ENCODE assay signal across 8 cellular contexts in the genomic region with DNA sequence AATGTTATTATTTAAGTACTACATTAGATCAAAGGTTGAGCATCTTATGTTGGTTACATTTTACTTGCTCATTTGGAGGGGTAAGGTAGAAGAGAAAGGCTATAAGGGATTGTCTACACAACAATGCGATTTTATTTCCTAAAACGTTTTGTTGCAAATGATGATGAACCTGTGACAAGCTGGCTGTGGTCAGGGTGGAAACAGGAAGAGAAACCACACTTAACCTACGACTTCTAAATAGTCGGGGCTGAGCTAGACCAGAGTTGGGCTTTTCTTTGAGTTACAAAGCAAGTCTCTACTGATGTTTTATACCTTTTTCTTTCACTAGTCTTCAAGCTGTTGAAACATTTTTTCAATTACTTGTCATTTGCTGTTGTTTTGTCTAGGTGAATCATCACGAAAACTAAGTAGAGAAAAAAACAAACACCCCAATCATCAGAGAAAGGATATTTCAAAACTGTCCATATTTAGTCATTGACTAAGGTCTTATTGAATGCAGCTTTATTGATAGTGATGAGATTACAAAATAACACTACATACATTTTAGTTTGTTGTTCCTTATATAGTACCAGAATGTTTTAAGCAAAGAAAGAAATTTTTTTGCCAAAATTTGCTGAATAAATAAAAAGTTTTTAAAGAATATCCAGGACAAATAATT. TPM values are rescaled to one million over a fixed set of nuclear protein-coding genes. Genes with fewer than 3 reads are reported as not detected.
DNase-seq lines count a peak whose midpoint lies in the region; ATAC-seq and TF ChIP-seq lines count a peak whose summit lies in the region.

No MANE protein-coding gene starts in this region.

- H3K36me3 ChIP-seq in A673 (ENCODE audit: insufficient read depth, low read length, poor library complexity, severe bottlenecking) = no peaks in the 10 kb centered on the region

- intact Hi-C loops in A673 (cut with micrococcal nuclease; ENCODE audit: unreplicated experiment) = no loop called here
- intact Hi-C loops in lower leg skin (cut with DNase I; ENCODE audit: low total_unique reads) = no loop called here

- BruUV-seq in A673 (replicated peaks; lab: Mats Ljungman, UMichigan) = no TSS peak

- no peaks in the 10 kb centered on the region for H3K9me3 ChIP-seq in A673 (ENCODE audit: low read depth, low read length, poor library complexity, severe bottlenecking)

- peak overlapping the region; percentile 73 for H3K27ac Mint-ChIP-seq in activated naive CD8-positive, alpha-beta T cell treated with anti-CD3 and anti-CD28 coated beads, Interleukin-2, amount 50 U/mL, for 24 hours

- TF ChIP-seq CTCF in A673 (conservative IDR thresholded peaks at IDR 0.05; ENCODE audit: low read depth, low read length) = no peak
- TF ChIP-seq CTCF in lower leg skin (IDR thresholded peaks at IDR 0.05) = no peak

- H3K4me1 ChIP-seq in A673 (ENCODE audit: insufficient read depth, low read length, poor library complexity, severe bottlenecking) = no peaks in the 10 kb centered on the region

- DNase-seq in MV-4-11 (lab: John Stamatoyannopoulos, UW) = peak; percentile 72
- DNase-seq in activated naive CD8-positive, alpha-beta T cell treated with anti-CD3 and anti-CD28 coated beads, Interleukin-2, amount 50 U/mL, for 24 hours = peak; percentile 36
- DNase-seq in AG08396 (ENCODE audit: low spot score) = no peak
- DNase-seq in A673 (ENCODE audit: low spot score) = no peak
- DNase-seq in 8988T = no peak
- no peak for DNase-seq in lower leg skin (ENCODE audit: low spot score in 2 of 2)

- 68 to 75% methylated on average over 5 of the region's 5 CpGs for WGBS in lower leg skin, 2 donors

- no peak overlapping the region for H3K4me3 ChIP-seq in A673 (ENCODE audit: low read depth, low read length, poor library complexity, severe bottlenecking)
- no peak overlapping the region for H3K4me3 ChIP-seq in lower leg skin (ENCODE audit: low read depth, poor library complexity, severe bottlenecking)

- no peak overlapping the region for H3K27ac ChIP-seq in A673 (ENCODE audit: low read depth, low read length, poor library complexity, severe bottlenecking)

- H3K36me3 Mint-ChIP-seq in activated naive CD8-positive, alpha-beta T cell treated with anti-CD3 and anti-CD28 coated beads, Interleukin-2, amount 50 U/mL, for 24 hours (ENCODE audit: low read depth) = no peaks in the 10 kb centered on the region

- POLR2A ChIA-PET in A673 (lab: Charles Lee; ENCODE audit: low non-redundant PET) = no interaction called here

- H3K27me3 ChIP-seq in A673 (replicated peaks; ENCODE audit: insufficient read depth, low read depth, low read length, poor library complexity) = peaks cover 6% of the 10 kb centered on the region

- peaks cover 37% of the 10 kb centered on the region for H3K4me1 Mint-ChIP-seq in activated naive CD8-positive, alpha-beta T cell treated with anti-CD3 and anti-CD28 coated beads, Interleukin-2, amount 50 U/mL, for 24 hours

- TF ChIP-seq POLR2A in lower leg skin (IDR thresholded peaks at IDR 0.05) = no peak

- ATAC-seq in GM18511 (IDR thresholded peaks at IDR 0.05; ENCODE audit: unreplicated experiment) = peak; percentile 74
- ATAC-seq in HG02610 (IDR thresholded peaks at IDR 0.05; ENCODE audit: unreplicated experiment) = peak; percentile 78
- peak; percentile 50 for ATAC-seq in activated naive CD8-positive, alpha-beta T cell treated with anti-CD3 and anti-CD28 coated beads, Interleukin-2, amount 50 U/mL, for 24 hours

- CTCF ChIA-PET in A673 (lab: Charles Lee) = no interaction called here

- H3K27me3 Mint-ChIP-seq in activated naive CD8-positive, alpha-beta T cell treated with anti-CD3 and anti-CD28 coated beads, Interleukin-2, amount 50 U/mL, for 24 hours = no peaks in the 10 kb centered on the region

- H3K9me3 Mint-ChIP-seq in activated naive CD8-positive, alpha-beta T cell treated with anti-CD3 and anti-CD28 coated beads, Interleukin-2, amount 50 U/mL, for 24 hours = no peaks in the 10 kb centered on the region

- peak overlapping the region; percentile 41 for H3K4me3 Mint-ChIP-seq in activated naive CD8-positive, alpha-beta T cell treated with anti-CD3 and anti-CD28 coated beads, Interleukin-2, amount 50 U/mL, for 24 hours

RNA-seq across cellular contexts. Expression of gene KLHL31, which starts 18.0 kb away (rescaled TPM):
- total RNA-seq in A673 (2021) (0.11 TPM in 2 replicates), lower leg skin (1 to 10 TPM in 3 of 4 donors, under 1 TPM in 1; 0.32 to 4.1 (median 1.7) TPM)

Comparison
In these comparisons a context has a peak if more than half of its experiments do, and no peak if none do; other contexts are left out.
1. DNase-seq: peak in MV-4-11 (single experiment) and activated naive CD8-positive, alpha-beta T cell treated with anti-CD3 and anti-CD28 coated beads, Interleukin-2, amount 50 U/mL, for 24 hours (single experiment); none in AG08396 (single experiment), A673 (single experiment), 8988T (single experiment) and lower leg skin (0 of 2).
2. Peak in every context shown above with its lines, with median percentiles within 50 percentile points of each other: ATAC-seq.